Comparison of ENCODE assay signal across 8 cellular contexts in genomic region chr13:97116754-97117153, GRCh38.
DNase-seq lines count a peak whose midpoint lies in the region; ATAC-seq and TF ChIP-seq lines count a peak whose summit lies in the region.

No MANE protein-coding gene starts in this region.

- peaks cover 35% of the 10 kb centered on the region for H3K27me3 Mint-ChIP-seq in activated CD4-positive, alpha-beta memory T cell treated with anti-CD3 and anti-CD28 coated beads for 36 hours
- peaks cover 28 to 49% of the 10 kb centered on the region in 2 donors for H3K27me3 Mint-ChIP-seq in stimulated activated naive B cell treated with anti-CD40 and anti-IgM and Interleukin-4, amounts not matched to agents 10 μg/mL and 1 μg/mL and 100 μg/mL, for 72 hours
- peaks cover 20 to 34% of the 10 kb centered on the region in 2 donors for H3K27me3 Mint-ChIP-seq in effector memory CD8-positive, alpha-beta T cell
- peaks cover 40% of the 10 kb centered on the region for H3K27me3 Mint-ChIP-seq in activated CD4-positive, alpha-beta T cell treated with anti-CD3 and anti-CD28 coated beads, Interleukin-2, amount 10 ng/mL, durations not matched to agents 24 days and 14 days

- 73 to 79% methylated on average over 1 of the region's 1 CpG for WGBS in GM23248 (ENCODE audit: low coverage in 1 of 2, low lambda C conversion rate in 2 of 2, missing lambda C conversion rate in 2 of 2), 2 experiments

- no peaks in the 10 kb centered on the region for H4K20me1 ChIP-seq in GM23248 (ENCODE audit: insufficient read depth)

- no peak overlapping the region for H3K9ac ChIP-seq in GM23248

- peaks cover 29% of the 10 kb centered on the region for H3K4me1 ChIP-seq in BE2C
- peaks cover 29% of the 10 kb centered on the region for H3K4me1 ChIP-seq in GM23248 (ENCODE audit: insufficient read depth)
- peaks cover 66% of the 10 kb centered on the region for H3K4me1 ChIP-seq in Panc1 (ENCODE audit: control insufficient read depth, insufficient read depth, low read length)

- H3K9me3 ChIP-seq in BE2C (no peaks in the 10 kb centered on the region), GM23248 (ENCODE audit: low read depth) (no peaks in the 10 kb centered on the region), Panc1 (ENCODE audit: control insufficient read depth, insufficient read depth, low read depth, low read length) (no peaks in the 10 kb centered on the region)

- H3K9me3 Mint-ChIP-seq in activated CD4-positive, alpha-beta memory T cell treated with anti-CD3 and anti-CD28 coated beads for 36 hours, result no peaks in the 10 kb centered on the region
- no peaks in the 10 kb centered on the region for H3K9me3 Mint-ChIP-seq in stimulated activated naive B cell treated with anti-CD40 and anti-IgM and Interleukin-4, amounts not matched to agents 10 μg/mL and 1 μg/mL and 100 μg/mL, for 72 hours
- H3K9me3 Mint-ChIP-seq in effector memory CD8-positive, alpha-beta T cell, result no peaks in the 10 kb centered on the region
- no peaks in the 10 kb centered on the region for H3K9me3 Mint-ChIP-seq in activated CD4-positive, alpha-beta T cell treated with anti-CD3 and anti-CD28 coated beads, Interleukin-2, amount 10 ng/mL, durations not matched to agents 24 days and 14 days

- in situ Hi-C loops in GM23248 (cut with MboI), result loop anchor here (5.0 to 10.0 kb wide), 2 partner anchors 88 to 231 kb away; no protein-coding TSS in a partner anchor
- in situ Hi-C loops in Panc1 (cut with HindIII; ENCODE audit: low pct_unique_long_range_greater_than_20kb, low sequenced_read_pairs), result no loop called here

- no peak overlapping the region for H3K27ac ChIP-seq in GM23248
- H3K27ac ChIP-seq in Panc1 (ENCODE audit: low read length), result peak overlapping the region; percentile 98

- TF ChIP-seq CTCF in BE2C (IDR thresholded peaks at IDR 0.05; ENCODE audit: low read depth, low read length), result no peak
- TF ChIP-seq CTCF in Panc1 (IDR thresholded peaks at IDR 0.05), result no peak

- H3K36me3 Mint-ChIP-seq in activated CD4-positive, alpha-beta memory T cell treated with anti-CD3 and anti-CD28 coated beads for 36 hours, result no peaks in the 10 kb centered on the region
- no peaks in the 10 kb centered on the region for H3K36me3 Mint-ChIP-seq in stimulated activated naive B cell treated with anti-CD40 and anti-IgM and Interleukin-4, amounts not matched to agents 10 μg/mL and 1 μg/mL and 100 μg/mL, for 72 hours
- H3K36me3 Mint-ChIP-seq in effector memory CD8-positive, alpha-beta T cell (ENCODE audit: insufficient read depth), result no peaks in the 10 kb centered on the region
- no peaks in the 10 kb centered on the region for H3K36me3 Mint-ChIP-seq in activated CD4-positive, alpha-beta T cell treated with anti-CD3 and anti-CD28 coated beads, Interleukin-2, amount 10 ng/mL, durations not matched to agents 24 days and 14 days (ENCODE audit: low read depth)

- CTCF ChIA-PET in Panc1 (lab: Charles Lee), result no interaction called here
- CTCF ChIA-PET in activated CD4-positive, alpha-beta memory T cell treated with anti-CD3 and anti-CD28 coated beads for 36 hours (lab: Charles Lee), result interaction anchor here (0.9 to 9.4 kb wide), 5 partner anchors 9 to 243 kb away, joined by 3 to 207 read pairs (median 6); no protein-coding TSS in a partner anchor

- intact Hi-C loops in Panc1 (cut with micrococcal nuclease; ENCODE audit: unreplicated experiment), result loop anchor here (10.0 kb wide), 1 partner anchor 238 kb away; no protein-coding TSS in a partner anchor
- intact Hi-C loops in activated CD4-positive, alpha-beta memory T cell treated with anti-CD3 and anti-CD28 coated beads for 36 hours (cut with micrococcal nuclease), result loop anchor here (1.0 kb wide), 1 partner anchor 10 kb away; no protein-coding TSS in a partner anchor
- intact Hi-C loops in activated CD4-positive, alpha-beta T cell treated with anti-CD3 and anti-CD28 coated beads, Interleukin-2, amount 10 ng/mL, durations not matched to agents 24 days and 14 days (cut with micrococcal nuclease), result no loop called here

- no peaks in the 10 kb centered on the region for H3K36me3 ChIP-seq in BE2C
- no peaks in the 10 kb centered on the region for H3K36me3 ChIP-seq in GM23248 (ENCODE audit: low read depth)
- no peaks in the 10 kb centered on the region for H3K36me3 ChIP-seq in Panc1 (ENCODE audit: control insufficient read depth, insufficient read depth, low read length)

- no peak overlapping the region for H3K4me3 ChIP-seq in BE2C (ENCODE audit: low read depth, low read length)
- no peak overlapping the region for H3K4me3 ChIP-seq in GM23248
- no peak overlapping the region for H3K4me3 ChIP-seq in Panc1 (ENCODE audit: low read depth in 2 of 2, low read length in 2 of 2)

- DNase-seq in BE2C (peak; percentile 25), GM23248 (peak; percentile 69), Panc1 (ENCODE audit: low read depth, low spot score) (no peak), iris pigment epithelial cell (ENCODE audit: low read depth) (peak; percentile 78)
- no peak for DNase-seq in activated CD4-positive, alpha-beta memory T cell treated with anti-CD3 and anti-CD28 coated beads for 36 hours
- DNase-seq in stimulated activated naive B cell treated with anti-CD40 and anti-IgM and Interleukin-4, amounts not matched to agents 10 μg/mL and 1 μg/mL and 100 μg/mL, for 72 hours, result no peak
- no peak for DNase-seq in effector memory CD8-positive, alpha-beta T cell
- no peak for DNase-seq in activated CD4-positive, alpha-beta T cell treated with anti-CD3 and anti-CD28 coated beads, Interleukin-2, amount 10 ng/mL, durations not matched to agents 24 days and 14 days

- BruUV-seq in Panc1 (replicated peaks; lab: Mats Ljungman, UMichigan), result no TSS peak

- no peak for ATAC-seq in Panc1
- no peak for ATAC-seq in stimulated activated naive B cell treated with anti-CD40 and anti-IgM and Interleukin-4, amounts not matched to agents 10 μg/mL and 1 μg/mL and 100 μg/mL, for 72 hours (replicated peaks)
- ATAC-seq in effector memory CD8-positive, alpha-beta T cell (replicated peaks), result no peak

- peaks cover 16% of the 10 kb centered on the region; the same call in 1 of the 2 replicates for H3F3A ChIP-seq in GM23248 (ENCODE audit: insufficient read depth)

- no peak overlapping the region for H3K4me2 ChIP-seq in GM23248 (ENCODE audit: unreplicated experiment)

- H3K9me2 ChIP-seq in GM23248 (ENCODE audit: insufficient read depth), result no peaks in the 10 kb centered on the region

- H3K4me1 Mint-ChIP-seq in activated CD4-positive, alpha-beta memory T cell treated with anti-CD3 and anti-CD28 coated beads for 36 hours (ENCODE audit: low read depth), result peaks cover 18% of the 10 kb centered on the region
- H3K4me1 Mint-ChIP-seq in stimulated activated naive B cell treated with anti-CD40 and anti-IgM and Interleukin-4, amounts not matched to agents 10 μg/mL and 1 μg/mL and 100 μg/mL, for 72 hours, result no peaks in the 10 kb centered on the region
- peaks cover 0 to 2% of the 10 kb centered on the region in 2 donors for H3K4me1 Mint-ChIP-seq in effector memory CD8-positive, alpha-beta T cell (ENCODE audit: low read depth in 2 of 2)
- no peaks in the 10 kb centered on the region for H3K4me1 Mint-ChIP-seq in activated CD4-positive, alpha-beta T cell treated with anti-CD3 and anti-CD28 coated beads, Interleukin-2, amount 10 ng/mL, durations not matched to agents 24 days and 14 days

- H2AFZ ChIP-seq in GM23248, result no peak overlapping the region

- POLR2A ChIA-PET in Panc1 (lab: Charles Lee), result interaction anchor here (0.5 to 0.7 kb wide), 3 partner anchors 108 to 112 kb away, joined by 4 to 11 read pairs (median 5); no protein-coding TSS in a partner anchor
- POLR2A ChIA-PET in activated CD4-positive, alpha-beta memory T cell treated with anti-CD3 and anti-CD28 coated beads for 36 hours (lab: Charles Lee), result interaction anchor here (0.5 kb wide), 1 partner anchor 118 kb away, joined by 4 read pairs; no protein-coding TSS in a partner anchor

- H3K4me3 Mint-ChIP-seq in activated CD4-positive, alpha-beta memory T cell treated with anti-CD3 and anti-CD28 coated beads for 36 hours, result no peak overlapping the region
- no peak overlapping the region for H3K4me3 Mint-ChIP-seq in stimulated activated naive B cell treated with anti-CD40 and anti-IgM and Interleukin-4, amounts not matched to agents 10 μg/mL and 1 μg/mL and 100 μg/mL, for 72 hours
- no peak overlapping the region for H3K4me3 Mint-ChIP-seq in effector memory CD8-positive, alpha-beta T cell
- H3K4me3 Mint-ChIP-seq in activated CD4-positive, alpha-beta T cell treated with anti-CD3 and anti-CD28 coated beads, Interleukin-2, amount 10 ng/mL, durations not matched to agents 24 days and 14 days, result no peak overlapping the region

- H3K79me2 ChIP-seq in GM23248 (ENCODE audit: insufficient read depth), result no peaks in the 10 kb centered on the region

- no peak overlapping the region for H3K27ac Mint-ChIP-seq in activated CD4-positive, alpha-beta memory T cell treated with anti-CD3 and anti-CD28 coated beads for 36 hours
- H3K27ac Mint-ChIP-seq in stimulated activated naive B cell treated with anti-CD40 and anti-IgM and Interleukin-4, amounts not matched to agents 10 μg/mL and 1 μg/mL and 100 μg/mL, for 72 hours, result no peak overlapping the region
- no peak overlapping the region for H3K27ac Mint-ChIP-seq in effector memory CD8-positive, alpha-beta T cell
- H3K27ac Mint-ChIP-seq in activated CD4-positive, alpha-beta T cell treated with anti-CD3 and anti-CD28 coated beads, Interleukin-2, amount 10 ng/mL, durations not matched to agents 24 days and 14 days, result no peak overlapping the region

- no peaks in the 10 kb centered on the region for H3K27me3 ChIP-seq in BE2C
- H3K27me3 ChIP-seq in GM23248 (replicated peaks; ENCODE audit: insufficient read depth), result no peaks in the 10 kb centered on the region
- H3K27me3 ChIP-seq in Panc1 (ENCODE audit: control insufficient read depth, insufficient read depth, low read length), result no peaks in the 10 kb centered on the region

Comparison
In these comparisons a context has a peak if more than half of its experiments do, and no peak if none do; other contexts are left out.
1. DNase-seq: peak in BE2C (single experiment), GM23248 (single experiment) and iris pigment epithelial cell (single experiment); none in Panc1 (single experiment), activated CD4-positive, alpha-beta memory T cell treated with anti-CD3 and anti-CD28 coated beads for 36 hours (single experiment), stimulated activated naive B cell treated with anti-CD40 and anti-IgM and Interleukin-4, amounts not matched to agents 10 μg/mL and 1 μg/mL and 100 μg/mL, for 72 hours (single experiment), effector memory CD8-positive, alpha-beta T cell (0 of 3) and activated CD4-positive, alpha-beta T cell treated with anti-CD3 and anti-CD28 coated beads, Interleukin-2, amount 10 ng/mL, durations not matched to agents 24 days and 14 days (single experiment).